In genomic region chr2:63345285-63345633, GRCh38 we compare ENCODE assay signal across 22 cellular contexts.
"Had no signal": no experiment of that assay in that cellular context is flagged by ENCODE, and none has a peak within 500 bp of the region (broad histone marks: within the 10 kb centered on the region; RNA-seq: fewer than 3 reads in every experiment).

No MANE protein-coding gene starts in this region.

- DNase-seq: central memory CD4-positive, alpha-beta T cell; effector CD8-positive, alpha-beta T cell; glutamatergic neuron; kidney; left colon; nucleus accumbens; pancreas; retina; sigmoid colon; stimulated activated CD4-positive, alpha-beta T cell treated with anti-CD3 and anti-CD28 coated beads, Interleukin-2, amount 100 ng/mL, for 48 hours; stimulated activated naive CD4-positive, alpha-beta T cell treated with Interleukin-2 at 50 U/mL for 16 hours; thyroid gland; upper lobe of right lung had no signal

- H3K9me3 ChIP-seq: pancreas, prostate gland, thyroid gland, upper lobe of right lung, vagina had no signal

- H3K27ac ChIP-seq: coronary artery, hepatocyte, neural progenitor cell, pancreas, prostate gland, sigmoid colon, suprapubic skin, thyroid gland, upper lobe of right lung, vagina had no signal

- H3K27me3 ChIP-seq: hepatocyte, neural progenitor cell, pancreas, sigmoid colon, suprapubic skin, thyroid gland, upper lobe of right lung, vagina had no signal

- H3K4me1 ChIP-seq: neural progenitor cell, pancreas, prostate gland, sigmoid colon, suprapubic skin, thyroid gland, upper lobe of right lung, vagina had no signal

- H3K27ac Mint-ChIP-seq: mesothelial cell of epicardium; natural killer cell treated with Interleukin-12 subunit alpha and Interleukin-12 subunit beta and Interleukin-15 and Interleukin-18, amount 100 ng/mL, for 72 hours; neural progenitor cell had no signal

- H3K27me3 Mint-ChIP-seq: natural killer cell treated with Interleukin-12 subunit alpha and Interleukin-12 subunit beta and Interleukin-15 and Interleukin-18, amount 100 ng/mL, for 72 hours had no signal

- H3K4me1 Mint-ChIP-seq: mesothelial cell of epicardium, neural progenitor cell had no signal

- ATAC-seq: left colon; natural killer cell treated with Interleukin-12 subunit alpha and Interleukin-12 subunit beta and Interleukin-15 and Interleukin-18, amount 100 ng/mL, for 72 hours; pancreas; upper lobe of right lung had no signal

- H3K36me3 ChIP-seq: neural progenitor cell, pancreas, prostate gland, sigmoid colon, suprapubic skin, thyroid gland, upper lobe of right lung, vagina had no signal

- H3K4me3 ChIP-seq: coronary artery, hepatocyte, neural progenitor cell, pancreas, prostate gland, sigmoid colon, smooth muscle cell, suprapubic skin, thyroid gland, upper lobe of right lung, vagina had no signal

- H3K4me3 Mint-ChIP-seq: mesothelial cell of epicardium; natural killer cell treated with Interleukin-12 subunit alpha and Interleukin-12 subunit beta and Interleukin-15 and Interleukin-18, amount 100 ng/mL, for 72 hours; neural progenitor cell had no signal
